21 cellular contexts compared by ENCODE assay signal in genomic region chr15:81497226-81497625, GRCh38.
DNase-seq lines count a peak whose midpoint lies in the region; ATAC-seq, FAIRE-seq and TF ChIP-seq lines count a peak whose summit lies in the region.
"Had no signal": no experiment of that assay in that cellular context is flagged by ENCODE, and none has a peak within 500 bp of the region (broad histone marks: within the 10 kb centered on the region; RNA-seq: fewer than 3 reads in every experiment).

No MANE protein-coding gene starts in this region.

- H3K4me3 ChIP-seq in H1 (ENCODE audit: extremely low read depth in 1 of 4, insufficient read depth in 2 of 4, low read depth in 3 of 4, low read length in 4 of 4) (no peak overlapping the region), SK-N-SH (ENCODE audit: low read depth in 2 of 2, low read length in 1 of 2) (no peak overlapping the region)
- H3K4me3 ChIP-seq: BLaER1, GM12878 had no signal

- no peak overlapping the region for H3K9ac ChIP-seq in H1 (replicated peaks in 1 of 4; ENCODE audit: extremely low read depth in 1 of 4, low read depth in 3 of 4, low read length in 3 of 4)
- no peak overlapping the region for H3K9ac ChIP-seq in SK-N-SH
- H3K9ac ChIP-seq: BLaER1 had no signal

- H3K27ac ChIP-seq in H1 (ENCODE audit: low read depth, low read length) (no peak overlapping the region), SK-N-SH (ENCODE audit: low read depth in 2 of 2, low read length in 1 of 2) (no peak overlapping the region)
- H3K27ac ChIP-seq: 22Rv1, BLaER1, C4-2B had no signal

- H3K4me2 ChIP-seq in H1 (ENCODE audit: insufficient read depth in 1 of 2, low read depth in 2 of 2, low read length in 2 of 2) (no peak overlapping the region), SK-N-SH (no peak overlapping the region)
- H3K4me2 ChIP-seq: BLaER1 had no signal

- H3F3A ChIP-seq in SK-N-SH (replicated peaks; ENCODE audit: insufficient read depth), result no peaks in the 10 kb centered on the region

- H2AFZ ChIP-seq in H1 (ENCODE audit: low read length), result no peak overlapping the region
- no peak overlapping the region for H2AFZ ChIP-seq in SK-N-SH (ENCODE audit: low read depth)

- no peak overlapping the region for H2BK20ac ChIP-seq in H1 (ENCODE audit: low read length)

- no peaks in the 10 kb centered on the region for H3K36me3 Mint-ChIP-seq in activated CD4-positive, alpha-beta T cell treated with anti-CD3 and anti-CD28 coated beads, Interleukin-2, amount 10 ng/mL, durations not matched to agents 24 days and 14 days (ENCODE audit: low read depth)
- no peaks in the 10 kb centered on the region for H3K36me3 Mint-ChIP-seq in activated CD4-positive, alpha-beta T cell treated with anti-CD3 and anti-CD28 coated beads, Interleukin-2, amount 10 ng/mL, durations not matched to agents 7 days and 5 days (ENCODE audit: low read depth)
- no peaks in the 10 kb centered on the region for H3K36me3 Mint-ChIP-seq in stimulated activated effector memory CD8-positive, alpha-beta T cell treated with anti-CD3 and anti-CD28 coated beads, Interleukin-12 subunit alpha, Interleukin-12 subunit beta, amount 100 ng/mL, for 72 hours
- H3K36me3 Mint-ChIP-seq: CD4-positive, CD25-positive, alpha-beta regulatory T cell; CD8-positive, alpha-beta T cell had no signal

- peak; percentile 26 for ATAC-seq in stimulated activated effector memory CD8-positive, alpha-beta T cell treated with anti-CD3 and anti-CD28 coated beads, Interleukin-12 subunit alpha, Interleukin-12 subunit beta, amount 100 ng/mL, for 72 hours
- ATAC-seq: CD8-positive, alpha-beta T cell; GM12878; HCT116 had no signal

- no peaks in the 10 kb centered on the region for H3K23me2 ChIP-seq in H1 (ENCODE audit: low read depth, low read length)

- H2BK12ac ChIP-seq in H1 (ENCODE audit: low read depth, low read length), result no peak overlapping the region

- TF ChIP-seq RAD21 in H1 (IDR thresholded peaks at IDR 0.05 in 1 of 2, conservative IDR thresholded peaks at IDR 0.05 in 1 of 2; ENCODE audit: low read depth in 2 of 2, low read length in 2 of 2) (no peak), SK-N-SH (IDR thresholded peaks at IDR 0.05; ENCODE audit: low read length) (no peak)

- no peak overlapping the region for H3K23ac ChIP-seq in H1 (ENCODE audit: insufficient read length)

- no peaks in the 10 kb centered on the region for H3K79me1 ChIP-seq in H1 (ENCODE audit: low read depth, low read length)

- peak; percentile 4 for DNase-seq in activated CD4-positive, alpha-beta T cell treated with anti-CD3 and anti-CD28 coated beads, Interleukin-2, amount 10 ng/mL, durations not matched to agents 24 days and 14 days
- no peak for DNase-seq in activated CD4-positive, alpha-beta T cell treated with anti-CD3 and anti-CD28 coated beads, Interleukin-2, amount 10 ng/mL, durations not matched to agents 7 days and 5 days
- no peak for DNase-seq in H1 (ENCODE audit: low read depth in 1 of 2, low spot score in 2 of 2)
- no peak for DNase-seq in stimulated activated effector memory CD8-positive, alpha-beta T cell treated with anti-CD3 and anti-CD28 coated beads, Interleukin-12 subunit alpha, Interleukin-12 subunit beta, amount 100 ng/mL, for 72 hours (ENCODE audit: low spot score in 2 of 2)
- DNase-seq in SK-N-SH, result no peak
- no peak for DNase-seq in GM19238 (ENCODE audit: insufficient read length, low spot score)
- DNase-seq: Caco-2; CD4-positive, CD25-positive, alpha-beta regulatory T cell; CD8-positive, alpha-beta T cell; DMS153; DND-41; GDM1; GOT3; H9 had no signal

- no peaks in the 10 kb centered on the region for H3K27me3 Mint-ChIP-seq in activated CD4-positive, alpha-beta T cell treated with anti-CD3 and anti-CD28 coated beads, Interleukin-2, amount 10 ng/mL, durations not matched to agents 24 days and 14 days
- peaks cover 4% of the 10 kb centered on the region for H3K27me3 Mint-ChIP-seq in activated CD4-positive, alpha-beta T cell treated with anti-CD3 and anti-CD28 coated beads, Interleukin-2, amount 10 ng/mL, durations not matched to agents 7 days and 5 days

- no peaks in the 10 kb centered on the region for H3K79me2 ChIP-seq in H1 (ENCODE audit: control insufficient read depth in 1 of 2, insufficient read depth in 2 of 2, low read length in 2 of 2)
- no peaks in the 10 kb centered on the region for H3K79me2 ChIP-seq in SK-N-SH (ENCODE audit: insufficient read depth)

- H3K14ac ChIP-seq in H1 (ENCODE audit: insufficient read length), result no peak overlapping the region

- H4K8ac ChIP-seq in H1 (ENCODE audit: extremely low read depth, insufficient read depth, low read length), result peak overlapping the region; percentile 54; the same call in 1 of the 2 replicates

- H3K4me1 Mint-ChIP-seq in activated CD4-positive, alpha-beta T cell treated with anti-CD3 and anti-CD28 coated beads, Interleukin-2, amount 10 ng/mL, durations not matched to agents 24 days and 14 days, result no peaks in the 10 kb centered on the region
- no peaks in the 10 kb centered on the region for H3K4me1 Mint-ChIP-seq in activated CD4-positive, alpha-beta T cell treated with anti-CD3 and anti-CD28 coated beads, Interleukin-2, amount 10 ng/mL, durations not matched to agents 7 days and 5 days
- no peaks in the 10 kb centered on the region for H3K4me1 Mint-ChIP-seq in stimulated activated effector memory CD8-positive, alpha-beta T cell treated with anti-CD3 and anti-CD28 coated beads, Interleukin-12 subunit alpha, Interleukin-12 subunit beta, amount 100 ng/mL, for 72 hours
- H3K4me1 Mint-ChIP-seq: B cell; CD4-positive, CD25-positive, alpha-beta regulatory T cell had no signal

- 99% methylated on average over 6 of the region's 6 CpGs; no CpG with 5 or more reads in 1 of the 2 experiments for WGBS in H1 (ENCODE audit: extremely low coverage in 1 of 2, insufficient coverage in 1 of 2, insufficient read length in 1 of 2, insufficient replicate concordance in 2 of 2, low coverage in 1 of 2, low lambda C conversion rate in 2 of 2, missing lambda C conversion rate in 1 of 2), 2 experiments
- WGBS in SK-N-SH (ENCODE audit: low lambda C conversion rate), result 67% methylated on average over 6 of the region's 6 CpGs

- no peak overlapping the region for H2BK5ac ChIP-seq in H1 (ENCODE audit: low read depth, low read length)

- H3K18ac ChIP-seq in H1 (ENCODE audit: extremely low read depth, low read length), result no peak overlapping the region

- no peak overlapping the region for H3K4ac ChIP-seq in H1 (replicated peaks; ENCODE audit: insufficient read length, low read depth, low read length)

- no peak overlapping the region; the same call in 1 of the 2 replicates for H2AK5ac ChIP-seq in H1 (ENCODE audit: low read depth, low read length)

- no peak for TF ChIP-seq CTCF in H1 (IDR thresholded peaks at IDR 0.05; ENCODE audit: control extremely low read depth in 1 of 3, insufficient read depth in 1 of 3, low read depth in 1 of 3, low read length in 3 of 3)
- TF ChIP-seq CTCF in SK-N-SH (IDR thresholded peaks at IDR 0.05), result no peak

- CTCF ChIA-PET in activated CD4-positive, alpha-beta T cell treated with anti-CD3 and anti-CD28 coated beads, Interleukin-2, amount 10 ng/mL, durations not matched to agents 7 days and 5 days (lab: Charles Lee), result no interaction called here
- CTCF ChIA-PET in H1 (lab: Charles Lee; ENCODE audit: partially characterized antibody), result interaction anchor here (0.7 kb wide), 1 partner anchor 16 kb away, joined by 4 read pairs; no protein-coding TSS in a partner anchor
- CTCF ChIA-PET in SK-N-SH (lab: Yijun Ruan, JAX), result interaction anchor here (1.1 kb wide), 1 partner anchor 16 kb away, joined by 6 read pairs; no protein-coding TSS in a partner anchor

- no peaks in the 10 kb centered on the region for H3K27me3 ChIP-seq in H1 (replicated peaks in 1 of 4; ENCODE audit: control insufficient read depth in 3 of 4, extremely low read depth in 1 of 4, insufficient read depth in 3 of 4, low read length in 3 of 4)
- H3K27me3 ChIP-seq in SK-N-SH (ENCODE audit: insufficient read depth), result no peaks in the 10 kb centered on the region
- H3K27me3 ChIP-seq: BLaER1 had no signal

- TF ChIP-seq POLR2A in H1 (IDR thresholded peaks at IDR 0.05; ENCODE audit: control extremely low read depth in 1 of 2, low read depth in 2 of 2, low read length in 2 of 2), result no peak

- no peaks in the 10 kb centered on the region for H4K20me1 ChIP-seq in H1 (replicated peaks in 1 of 2; ENCODE audit: control insufficient read depth in 1 of 2, insufficient read depth in 2 of 2, low read length in 2 of 2)
- no peaks in the 10 kb centered on the region for H4K20me1 ChIP-seq in SK-N-SH (ENCODE audit: insufficient read depth)
- H4K20me1 ChIP-seq: BLaER1 had no signal

- no peak overlapping the region for H3K27ac Mint-ChIP-seq in activated CD4-positive, alpha-beta T cell treated with anti-CD3 and anti-CD28 coated beads, Interleukin-2, amount 10 ng/mL, durations not matched to agents 24 days and 14 days
- no peak overlapping the region for H3K27ac Mint-ChIP-seq in activated CD4-positive, alpha-beta T cell treated with anti-CD3 and anti-CD28 coated beads, Interleukin-2, amount 10 ng/mL, durations not matched to agents 7 days and 5 days
- H3K27ac Mint-ChIP-seq in stimulated activated effector memory CD8-positive, alpha-beta T cell treated with anti-CD3 and anti-CD28 coated beads, Interleukin-12 subunit alpha, Interleukin-12 subunit beta, amount 100 ng/mL, for 72 hours, result no peak overlapping the region
- H3K27ac Mint-ChIP-seq: B cell; CD4-positive, CD25-positive, alpha-beta regulatory T cell; CD8-positive, alpha-beta T cell; H9 had no signal

- H3K9me2 ChIP-seq in SK-N-SH, result no peaks in the 10 kb centered on the region

- intact Hi-C loops in activated CD4-positive, alpha-beta T cell treated with anti-CD3 and anti-CD28 coated beads, Interleukin-2, amount 10 ng/mL, durations not matched to agents 24 days and 14 days (cut with micrococcal nuclease), result no loop called here

- H2BK15ac ChIP-seq in H1 (ENCODE audit: low read length), result no peak overlapping the region

- H3K9me3 ChIP-seq in H1 (ENCODE audit: insufficient read depth in 2 of 2, low read depth in 1 of 2, low read length in 1 of 2), result no peaks in the 10 kb centered on the region
- no peaks in the 10 kb centered on the region for H3K9me3 ChIP-seq in SK-N-SH
- H3K9me3 ChIP-seq: BLaER1, Caco-2 had no signal

- POLR2A ChIA-PET in activated CD4-positive, alpha-beta T cell treated with anti-CD3 and anti-CD28 coated beads, Interleukin-2, amount 10 ng/mL, durations not matched to agents 7 days and 5 days (lab: Charles Lee), result no interaction called here
- POLR2A ChIA-PET in H1 (lab: Charles Lee; ENCODE audit: partially characterized antibody) (no interaction called here), SK-N-SH (lab: Yijun Ruan, JAX) (no interaction called here)

- H3K9me3 Mint-ChIP-seq in activated CD4-positive, alpha-beta T cell treated with anti-CD3 and anti-CD28 coated beads, Interleukin-2, amount 10 ng/mL, durations not matched to agents 24 days and 14 days, result no peaks in the 10 kb centered on the region
- H3K9me3 Mint-ChIP-seq in activated CD4-positive, alpha-beta T cell treated with anti-CD3 and anti-CD28 coated beads, Interleukin-2, amount 10 ng/mL, durations not matched to agents 7 days and 5 days, result no peaks in the 10 kb centered on the region
- H3K9me3 Mint-ChIP-seq in stimulated activated effector memory CD8-positive, alpha-beta T cell treated with anti-CD3 and anti-CD28 coated beads, Interleukin-12 subunit alpha, Interleukin-12 subunit beta, amount 100 ng/mL, for 72 hours, result no peaks in the 10 kb centered on the region
- H3K9me3 Mint-ChIP-seq: CD4-positive, CD25-positive, alpha-beta regulatory T cell; CD8-positive, alpha-beta T cell had no signal

- H3K4me3 Mint-ChIP-seq in activated CD4-positive, alpha-beta T cell treated with anti-CD3 and anti-CD28 coated beads, Interleukin-2, amount 10 ng/mL, durations not matched to agents 24 days and 14 days, result no peak overlapping the region
- no peak overlapping the region for H3K4me3 Mint-ChIP-seq in activated CD4-positive, alpha-beta T cell treated with anti-CD3 and anti-CD28 coated beads, Interleukin-2, amount 10 ng/mL, durations not matched to agents 7 days and 5 days
- H3K4me3 Mint-ChIP-seq in stimulated activated effector memory CD8-positive, alpha-beta T cell treated with anti-CD3 and anti-CD28 coated beads, Interleukin-12 subunit alpha, Interleukin-12 subunit beta, amount 100 ng/mL, for 72 hours, result no peak overlapping the region
- H3K4me3 Mint-ChIP-seq: B cell; CD4-positive, CD25-positive, alpha-beta regulatory T cell; CD8-positive, alpha-beta T cell; H9 had no signal

- TF ChIP-seq EP300 in H1 (IDR thresholded peaks at IDR 0.05; ENCODE audit: borderline replicate concordance in 1 of 2, low read depth in 2 of 2, low read length in 2 of 2) (no peak), SK-N-SH (IDR thresholded peaks at IDR 0.05; ENCODE audit: borderline replicate concordance in 1 of 2, low read depth in 1 of 2, low read length in 1 of 2) (no peak)

- no peak overlapping the region for H2BK120ac ChIP-seq in H1 (replicated peaks; ENCODE audit: low read depth, low read length)

- H4K5ac ChIP-seq in H1 (ENCODE audit: insufficient read length, low read depth, low read length), result no peak overlapping the region

- H3K56ac ChIP-seq in H1 (replicated peaks; ENCODE audit: insufficient read length, low read depth, low read length), result no peak overlapping the region

- no peak overlapping the region for H4K91ac ChIP-seq in H1 (replicated peaks; ENCODE audit: insufficient read length, low read length)

- H3K4me1 ChIP-seq in H1 (replicated peaks in 1 of 4; ENCODE audit: control insufficient read depth in 3 of 4, insufficient read depth in 4 of 4, low read length in 3 of 4), result no peaks in the 10 kb centered on the region
- H3K4me1 ChIP-seq in SK-N-SH (ENCODE audit: control insufficient read depth in 1 of 2, insufficient read depth in 2 of 2, low read depth in 1 of 2, low read length in 1 of 2), result no peaks in the 10 kb centered on the region; a peak in 1 of 4 replicates
- H3K4me1 ChIP-seq: BLaER1, Caco-2 had no signal

- no peak for FAIRE-seq in H1 (lab: Jason Lieb, UNC)
- FAIRE-seq: A204.1, GM12878 had no signal

- H3K36me3 ChIP-seq in H1 (ENCODE audit: control insufficient read depth in 2 of 4, insufficient read depth in 4 of 4, low read length in 3 of 4), result no peaks in the 10 kb centered on the region
- no peaks in the 10 kb centered on the region for H3K36me3 ChIP-seq in SK-N-SH (replicated peaks in 1 of 2; ENCODE audit: control insufficient read depth in 1 of 2, insufficient read depth in 2 of 2, low read length in 1 of 2)
- H3K36me3 ChIP-seq: BLaER1 had no signal
